Comparison of ENCODE assay signal across 7 cellular contexts in genomic region chr1:200302192-200302892, GRCh38.
A peak's percentile ranks its signal among the peaks of the same experiment; 100 is the strongest.
DNase-seq lines count a peak whose midpoint lies in the region; ATAC-seq lines count a peak whose summit lies in the region.

No MANE protein-coding gene starts in this region.

- DNase-seq in NCI-H345 treated with DMSO at 0.1 percent for 48 hours (lab: John Stamatoyannopoulos, UW; ENCODE audit: unreplicated experiment), result peak; percentile 63
- peak; percentile 50 for DNase-seq in activated T-cell treated with anti-CD3 and anti-CD28 coated beads for 4 hours
- peak; percentile 71 for DNase-seq in naive B cell
- DNase-seq in stimulated activated naive CD4-positive, alpha-beta T cell (lab: John Stamatoyannopoulos, UW), result peak; percentile 37 to 81 (median 63)

- H3K27me3 Mint-ChIP-seq in naive B cell, result no peaks in the 10 kb centered on the region

- no peaks in the 10 kb centered on the region for H3K36me3 Mint-ChIP-seq in naive B cell

- peak overlapping the region; percentile 87 to 96 (median 94) for H3K4me3 Mint-ChIP-seq in naive B cell

- H3K9me3 Mint-ChIP-seq in naive B cell, result no peaks in the 10 kb centered on the region

- peaks cover 31 to 60% (median 44%) of the 10 kb centered on the region in 3 donors for H3K4me1 Mint-ChIP-seq in naive B cell

- H3K27ac Mint-ChIP-seq in naive B cell, result peak overlapping the region; percentile 60 to 93 (median 89)

- ATAC-seq in GM18511 (IDR thresholded peaks at IDR 0.05; ENCODE audit: unreplicated experiment), result peak; percentile 69
- peak; percentile 62 for ATAC-seq in HG02610 (IDR thresholded peaks at IDR 0.05; ENCODE audit: unreplicated experiment)
- ATAC-seq in esophagus mucosa, result peak; percentile 54
- peak; percentile 78 to 79 for ATAC-seq in naive B cell (ENCODE audit: low read depth in 2 of 2)

Comparison
In these comparisons a context has a peak if more than half of its experiments do, and no peak if none do; other contexts are left out.
1. Peak in every context shown above with its lines: DNase-seq and ATAC-seq.